In genomic region chr16:15810949-15811348, GRCh38 we compare ENCODE assay signal across 33 cellular contexts. TPM values are rescaled to one million over a fixed set of nuclear protein-coding genes. Genes with fewer than 3 reads are reported as not detected.
DNase-seq lines count a peak whose midpoint lies in the region; ATAC-seq and TF ChIP-seq lines count a peak whose summit lies in the region.
"Had no signal": no experiment of that assay in that cellular context is flagged by ENCODE, and none has a peak within 500 bp of the region (broad histone marks: within the 10 kb centered on the region; RNA-seq: fewer than 3 reads in every experiment).

No MANE protein-coding gene starts in this region.

- H3K36me3 ChIP-seq in GM23338 (ENCODE audit: insufficient read depth) (0 out of 2 replicates have a peak, but pooled peaks cover 2% of the 10 kb centered on the region), osteoblast (ENCODE audit: insufficient read depth, low read length) (no peaks in the 10 kb centered on the region), thoracic aorta (peaks cover 10% of the 10 kb centered on the region)

- H3K36me3 Mint-ChIP-seq in GM23338 (ENCODE audit: low read depth) (0 out of 3 replicates have a peak, but pooled peaks cover 2% of the 10 kb centered on the region), chondrocyte (ENCODE audit: low read depth) (peaks cover 4% of the 10 kb centered on the region)
- H3K36me3 Mint-ChIP-seq: activated naive CD8-positive, alpha-beta T cell treated with anti-CD3 and anti-CD28 coated beads, Interleukin-2, amount 10 ng/mL, durations not matched to agents 7 days and 5 days had no signal

- H3K4me3 ChIP-seq in GM23338 (no peak overlapping the region), osteoblast (ENCODE audit: insufficient read depth, low read length) (no peak overlapping the region), thoracic aorta (peak overlapping the region; percentile 56)
- H3K4me3 ChIP-seq: GM12878, hepatocyte, PC-9 had no signal

- H3K4me3 Mint-ChIP-seq in GM23338 (no peak overlapping the region), chondrocyte (ENCODE audit: unreplicated experiment) (no peak overlapping the region)
- H3K4me3 Mint-ChIP-seq: activated naive CD8-positive, alpha-beta T cell treated with anti-CD3 and anti-CD28 coated beads, Interleukin-2, amount 10 ng/mL, durations not matched to agents 7 days and 5 days; dendritic cell treated with granulocyte-macrophage colony-stimulating factor and Interleukin-4, amounts not matched to agents 40 ng/mL and 50 ng/mL, for 4 days; neural crest cell; stimulated activated effector memory CD8-positive, alpha-beta T cell treated with anti-CD3 and anti-CD28 coated beads, Interleukin-12 subunit alpha, Interleukin-12 subunit beta, amount 100 ng/mL, for 72 hours; T-helper 1 cell treated with Interleukin-12 subunit alpha and Interleukin-12 subunit beta and Interleukin-4 antibody, amounts not matched to agents 30 μg/mL and 1 μg/mL, for 36 hours had no signal

- ATAC-seq in GM23338 = no peak
- ATAC-seq in thoracic aorta (ENCODE audit: insufficient number of reproducible peaks, low FRiP score, low read depth) = no peak
- ATAC-seq in GM21390 (IDR thresholded peaks at IDR 0.05; ENCODE audit: unreplicated experiment) = no peak
- ATAC-seq: foreskin keratinocyte; GM12878; SK-N-SH treated with all-trans-retinoic acid at 6 μM for 48 hours; stimulated activated effector memory CD8-positive, alpha-beta T cell treated with anti-CD3 and anti-CD28 coated beads, Interleukin-12 subunit alpha, Interleukin-12 subunit beta, amount 100 ng/mL, for 72 hours had no signal

- H3K4me1 ChIP-seq in GM23338 (ENCODE audit: insufficient read depth) (no peaks in the 10 kb centered on the region; the same call in 1 of the 2 replicates), osteoblast (ENCODE audit: insufficient read depth, low read length) (peaks cover 23% of the 10 kb centered on the region), thoracic aorta (ENCODE audit: control insufficient read depth in 1 of 2, low read depth in 2 of 2) (peaks cover 67 to 89% of the 10 kb centered on the region in 2 donors)
- H3K4me1 ChIP-seq: foreskin keratinocyte, parathyroid adenoma had no signal

- H3K27me3 ChIP-seq in GM23338 (ENCODE audit: insufficient read depth) = no peaks in the 10 kb centered on the region
- H3K27me3 ChIP-seq in osteoblast (ENCODE audit: insufficient read depth, low read length) = peaks cover 32% of the 10 kb centered on the region
- no peaks in the 10 kb centered on the region for H3K27me3 ChIP-seq in thoracic aorta (replicated peaks; ENCODE audit: insufficient read depth)

- H3K27ac Mint-ChIP-seq in GM23338 (no peak overlapping the region), chondrocyte (ENCODE audit: unreplicated experiment) (peak overlapping the region; percentile 95)
- H3K27ac Mint-ChIP-seq: activated naive CD8-positive, alpha-beta T cell treated with anti-CD3 and anti-CD28 coated beads, Interleukin-2, amount 10 ng/mL, durations not matched to agents 7 days and 5 days; dendritic cell treated with granulocyte-macrophage colony-stimulating factor and Interleukin-4, amounts not matched to agents 40 ng/mL and 50 ng/mL, for 4 days; stimulated activated effector memory CD8-positive, alpha-beta T cell treated with anti-CD3 and anti-CD28 coated beads, Interleukin-12 subunit alpha, Interleukin-12 subunit beta, amount 100 ng/mL, for 72 hours; T-helper 1 cell treated with Interleukin-12 subunit alpha and Interleukin-12 subunit beta and Interleukin-4 antibody, amounts not matched to agents 30 μg/mL and 1 μg/mL, for 36 hours had no signal

- no peaks in the 10 kb centered on the region for H4K20me1 ChIP-seq in GM23338 (replicated peaks; ENCODE audit: insufficient read depth)
- no peaks in the 10 kb centered on the region for H4K20me1 ChIP-seq in osteoblast (ENCODE audit: insufficient read depth, low read length)

- TF ChIP-seq CTCF in GM23338 (conservative IDR thresholded peaks at IDR 0.05; ENCODE audit: low read depth in 2 of 2) (no peak), chondrocyte (IDR thresholded peaks at IDR 0.05) (no peak), osteoblast (IDR thresholded peaks at IDR 0.05; ENCODE audit: extremely low read depth, low read depth, low read length) (no peak), thoracic aorta (IDR thresholded peaks at IDR 0.05) (no peak)

- H3K4me1 Mint-ChIP-seq in GM23338 = peaks cover 4% of the 10 kb centered on the region; the same call in 2 of the 3 replicates
- H3K4me1 Mint-ChIP-seq in chondrocyte (ENCODE audit: low read depth) = peaks cover 70% of the 10 kb centered on the region
- H3K4me1 Mint-ChIP-seq: neural crest cell; stimulated activated effector memory CD8-positive, alpha-beta T cell treated with anti-CD3 and anti-CD28 coated beads, Interleukin-12 subunit alpha, Interleukin-12 subunit beta, amount 100 ng/mL, for 72 hours had no signal

- H2AFZ ChIP-seq in GM23338 (0 out of 2 replicates have a peak overlapping the region, but pooled peaks have one; percentile 18), osteoblast (ENCODE audit: low read length) (no peak overlapping the region)
- H2AFZ ChIP-seq: hepatocyte, parathyroid adenoma, PC-9 had no signal

- H3K27ac ChIP-seq in GM23338 (ENCODE audit: low read depth) (no peak overlapping the region), osteoblast (ENCODE audit: low read depth, low read length) (peak overlapping the region; percentile 77), thoracic aorta (peak overlapping the region; percentile 91 to 96)
- H3K27ac ChIP-seq: foreskin keratinocyte, hepatocyte, parathyroid adenoma, PC-9 had no signal

- H3K27me3 Mint-ChIP-seq in GM23338 (ENCODE audit: insufficient read depth, low read depth, poor library complexity) = peaks cover 10% of the 10 kb centered on the region
- H3K27me3 Mint-ChIP-seq in chondrocyte (ENCODE audit: low read depth) = no peaks in the 10 kb centered on the region

- H3F3A ChIP-seq in GM23338 (replicated peaks; ENCODE audit: low read depth) = no peaks in the 10 kb centered on the region

- H3K4me2 ChIP-seq in GM23338 = no peak overlapping the region
- no peak overlapping the region for H3K4me2 ChIP-seq in osteoblast (ENCODE audit: insufficient read depth, low read length)
- H3K4me2 ChIP-seq: hepatocyte had no signal

- H3K9me3 ChIP-seq in osteoblast (ENCODE audit: low read depth, low read length) (peaks cover 4% of the 10 kb centered on the region), thoracic aorta (peaks cover under 1% of the 10 kb centered on the region)

- H3K9me3 Mint-ChIP-seq in GM23338 (peaks cover 7% of the 10 kb centered on the region; the same call in 2 of the 3 replicates), chondrocyte (ENCODE audit: low read depth) (peaks cover 7% of the 10 kb centered on the region)

- H3K9me2 ChIP-seq in GM23338 (ENCODE audit: insufficient read depth) = no peaks in the 10 kb centered on the region

- DNase-seq in GM23338 (ENCODE audit: low spot score) (no peak), chondrocyte (ENCODE audit: low spot score) (no peak), osteoblast (ENCODE audit: insufficient read length, low spot score, missing footprints) (no peak), thoracic aorta (ENCODE audit: low spot score) (no peak), NCI-H1105 (lab: John Stamatoyannopoulos, UW) (no peak)
- DNase-seq in stimulated activated CD4-positive, alpha-beta T cell treated with anti-CD3 and anti-CD28 coated beads, Interleukin-4, amount 100 ng/mL, for 4 hours = no peak
- DNase-seq: activated CD4-positive, alpha-beta T cell treated with anti-CD3 and anti-CD28 coated beads, Interleukin-2, amount 50 U/mL, for 48 hours; activated gamma-delta T cell treated with Interleukin-2 at 50 U/mL for 16 hours; activated naive CD8-positive, alpha-beta T cell treated with anti-CD3 and anti-CD28 coated beads, Interleukin-2, amount 10 ng/mL, durations not matched to agents 7 days and 5 days; activated T-cell treated with anti-CD3 and anti-CD28 coated beads, Interleukin-2, amount 50 U/mL, for 48 hours; C1 segment of cervical spinal cord; central memory CD4-positive, alpha-beta T cell; COR-L47; erythroblast; foreskin keratinocyte; H7; Karpas-422; NCI-H1436; NCI-H2081 treated with DMSO at 0.1 percent for 48 hours; NCI-H226; NCI-H69; PC-9; substantia nigra had no signal

- H3K79me2 ChIP-seq in GM23338 (replicated peaks; ENCODE audit: insufficient read depth) = no peaks in the 10 kb centered on the region
- H3K79me2 ChIP-seq in osteoblast (ENCODE audit: insufficient read depth, low read length) = no peaks in the 10 kb centered on the region
- H3K79me2 ChIP-seq: hepatocyte, parathyroid adenoma had no signal

TF ChIP-seq in GM23338, 12 proteins besides CTCF, POLR2A, EP300 and RAD21 (continues in another document):
- TF ChIP-seq STAT1 (IDR thresholded peaks at IDR 0.05; ENCODE audit: unreplicated experiment) = no peak

RNA-seq across cellular contexts. Expression of gene MYH11, which starts 45.9 kb away (rescaled TPM):
- total RNA-seq in GM23338 (2014; rRNA removed; shearing (Covaris generic)) = 1.0 and 5.9 TPM in 2 replicates
- 0.71 and 1.6 TPM in 2 replicates for polyA plus RNA-seq in GM23338 (2016; fragmentation: Nextera tagmentation; extraction: Ambion mirVana)
- 4.8 to 58.3 TPM (median 57.8 TPM) in 3 replicates for total RNA-seq in chondrocyte
- total RNA-seq in osteoblast = under 0.01 TPM in 2 replicates
- total RNA-seq in thoracic aorta = 1,000 to 10,000 TPM; 2,411 to 2,456 TPM
- total RNA-seq: activated naive CD8-positive, alpha-beta T cell treated with anti-CD3 and anti-CD28 coated beads, Interleukin-2, amount 10 ng/mL, durations not matched to agents 7 days and 5 days; foreskin keratinocyte; H7; lung microvascular endothelial cell had no signal
- polyA plus RNA-seq: foreskin keratinocyte had no signal

Comparison
In these comparisons a context has a peak if more than half of its experiments do, and no peak if none do; other contexts are left out.
1. RNA of gene MYH11, which starts 45.9 kb away (total RNA-seq): 2,411 to 2,456 TPM in thoracic aorta; 4.8 to 58.3 TPM in chondrocyte, 1.0 to 5.9 TPM in GM23338 and under 0.01 TPM in osteoblast; every median in the first group is over 10 times any median in the second.